In the genomic region with DNA sequence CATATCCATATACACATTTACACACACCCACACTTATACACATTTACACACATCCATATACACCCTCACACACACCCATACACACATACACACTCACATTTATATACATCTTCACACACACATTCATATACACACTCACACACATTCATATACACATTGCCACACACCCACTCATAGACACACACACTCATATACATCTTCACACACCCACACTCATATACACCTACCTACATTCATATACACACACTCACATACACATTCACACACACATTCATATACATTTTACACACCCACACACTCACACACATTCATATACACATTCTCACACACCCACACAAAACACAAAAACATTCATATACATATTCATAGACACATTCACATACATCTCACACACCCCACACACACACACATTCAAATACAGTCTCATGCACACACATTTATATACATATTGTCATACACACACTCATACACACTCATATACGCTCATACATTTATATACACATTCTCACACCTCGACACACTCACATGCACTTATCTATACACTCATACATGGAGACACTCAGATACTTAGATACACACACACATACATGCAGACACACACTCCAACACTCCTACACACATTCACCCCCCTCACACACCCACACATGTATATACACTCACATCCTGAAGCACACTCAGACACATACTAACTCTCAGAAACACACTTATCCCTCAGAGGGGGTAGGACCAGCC, we compare ENCODE assay signal across 23 cellular contexts.
"Had no signal": no experiment of that assay in that cellular context is flagged by ENCODE, and none has a peak within 500 bp of the region (broad histone marks: within the 10 kb centered on the region; RNA-seq: fewer than 3 reads in every experiment).

No MANE protein-coding gene starts in this region.

- ATAC-seq: activated CD4-positive, CD25-positive, alpha-beta regulatory T cell treated with anti-CD3 and anti-CD28 coated beads, Interleukin-2, amount 50 U/mL, for 24 hours; activated CD8-positive, alpha-beta memory T cell treated with anti-CD3 and anti-CD28 coated beads, Interleukin-2, amount 10 ng/mL, durations not matched to agents 7 days and 5 days; left lobe of liver; stimulated activated memory B cell treated with anti-CD40 and anti-IgM and Interleukin-4, amounts not matched to agents 10 μg/mL and 1 μg/mL and 100 μg/mL, for 72 hours had no signal

- DNase-seq: activated CD4-positive, alpha-beta memory T cell treated with anti-CD3 and anti-CD28 coated beads, Interleukin-2, amount 10 ng/mL, durations not matched to agents 7 days and 5 days; activated CD4-positive, alpha-beta T cell treated with anti-CD3 and anti-CD28 coated beads, Interleukin-2, amount 10 ng/mL, durations not matched to agents 24 days and 14 days; activated CD8-positive, alpha-beta memory T cell treated with anti-CD3 and anti-CD28 coated beads, Interleukin-2, amount 10 ng/mL, durations not matched to agents 7 days and 5 days; activated effector memory CD4-positive, alpha-beta T cell treated with anti-CD3 and anti-CD28 coated beads, Interleukin-2, amount 50 U/mL, for 16 hours; activated naive CD4-positive, alpha-beta T cell treated with anti-CD3 and anti-CD28 coated beads, Interleukin-2, amount 10 ng/mL, durations not matched to agents 7 days and 5 days; activated T-cell treated with anti-CD3 and anti-CD28 coated beads for 4 hours; amygdala; cortex of kidney; foreskin fibroblast; immature natural killer cell; stimulated activated CD4-positive, alpha-beta T cell treated with anti-CD3 and anti-CD28 coated beads, Interleukin-1b, Interleukin-23, amount 100 ng/mL, for 48 hours; stomach; trophoblast cell had no signal

- H3K36me3 ChIP-seq: neutrophil, stomach, suprapubic skin had no signal

- H3K4me3 ChIP-seq: skin epidermis, stomach, suprapubic skin had no signal

- H3K27me3 Mint-ChIP-seq: activated CD4-positive, alpha-beta T cell treated with anti-CD3 and anti-CD28 coated beads, Interleukin-2, amount 10 ng/mL, durations not matched to agents 24 days and 14 days; activated CD8-positive, alpha-beta memory T cell treated with anti-CD3 and anti-CD28 coated beads, Interleukin-2, amount 10 ng/mL, durations not matched to agents 7 days and 5 days had no signal

- H3K27ac Mint-ChIP-seq: activated CD4-positive, alpha-beta memory T cell treated with anti-CD3 and anti-CD28 coated beads, Interleukin-2, amount 10 ng/mL, durations not matched to agents 7 days and 5 days; activated CD4-positive, alpha-beta T cell treated with anti-CD3 and anti-CD28 coated beads, Interleukin-2, amount 10 ng/mL, durations not matched to agents 24 days and 14 days; activated CD8-positive, alpha-beta memory T cell treated with anti-CD3 and anti-CD28 coated beads, Interleukin-2, amount 10 ng/mL, durations not matched to agents 7 days and 5 days; activated naive CD4-positive, alpha-beta T cell treated with anti-CD3 and anti-CD28 coated beads, Interleukin-2, amount 10 ng/mL, durations not matched to agents 7 days and 5 days; immature natural killer cell; mesothelial cell of epicardium; nephron; stimulated activated memory B cell treated with anti-CD40 and anti-IgM and Interleukin-4, amounts not matched to agents 10 μg/mL and 1 μg/mL and 100 μg/mL, for 72 hours had no signal

- H3K79me2 ChIP-seq: parathyroid adenoma had no signal

- H3K9ac ChIP-seq: parathyroid adenoma had no signal

- H3K4me3 Mint-ChIP-seq: activated CD4-positive, alpha-beta memory T cell treated with anti-CD3 and anti-CD28 coated beads, Interleukin-2, amount 10 ng/mL, durations not matched to agents 7 days and 5 days; activated CD4-positive, alpha-beta T cell treated with anti-CD3 and anti-CD28 coated beads, Interleukin-2, amount 10 ng/mL, durations not matched to agents 24 days and 14 days; activated CD8-positive, alpha-beta memory T cell treated with anti-CD3 and anti-CD28 coated beads, Interleukin-2, amount 10 ng/mL, durations not matched to agents 7 days and 5 days; activated naive CD4-positive, alpha-beta T cell treated with anti-CD3 and anti-CD28 coated beads, Interleukin-2, amount 10 ng/mL, durations not matched to agents 7 days and 5 days; immature natural killer cell; mesothelial cell of epicardium; nephron; stimulated activated memory B cell treated with anti-CD40 and anti-IgM and Interleukin-4, amounts not matched to agents 10 μg/mL and 1 μg/mL and 100 μg/mL, for 72 hours had no signal

- H3K36me3 Mint-ChIP-seq: activated CD8-positive, alpha-beta memory T cell treated with anti-CD3 and anti-CD28 coated beads, Interleukin-2, amount 10 ng/mL, durations not matched to agents 7 days and 5 days; activated naive CD4-positive, alpha-beta T cell treated with anti-CD3 and anti-CD28 coated beads, Interleukin-2, amount 10 ng/mL, durations not matched to agents 7 days and 5 days; immature natural killer cell; mesothelial cell of epicardium; stimulated activated memory B cell treated with anti-CD40 and anti-IgM and Interleukin-4, amounts not matched to agents 10 μg/mL and 1 μg/mL and 100 μg/mL, for 72 hours had no signal

- H3K9me3 Mint-ChIP-seq: activated CD4-positive, alpha-beta memory T cell treated with anti-CD3 and anti-CD28 coated beads, Interleukin-2, amount 10 ng/mL, durations not matched to agents 7 days and 5 days; activated CD4-positive, alpha-beta T cell treated with anti-CD3 and anti-CD28 coated beads, Interleukin-2, amount 10 ng/mL, durations not matched to agents 24 days and 14 days; activated naive CD4-positive, alpha-beta T cell treated with anti-CD3 and anti-CD28 coated beads, Interleukin-2, amount 10 ng/mL, durations not matched to agents 7 days and 5 days; immature natural killer cell; mesothelial cell of epicardium; nephron; stimulated activated memory B cell treated with anti-CD40 and anti-IgM and Interleukin-4, amounts not matched to agents 10 μg/mL and 1 μg/mL and 100 μg/mL, for 72 hours had no signal

- H3K27ac ChIP-seq: neutrophil, parathyroid adenoma, skin epidermis, stomach, suprapubic skin, VCaP had no signal

- H3K4me1 Mint-ChIP-seq: immature natural killer cell; stimulated activated memory B cell treated with anti-CD40 and anti-IgM and Interleukin-4, amounts not matched to agents 10 μg/mL and 1 μg/mL and 100 μg/mL, for 72 hours had no signal

- H2AFZ ChIP-seq: parathyroid adenoma had no signal

- H3K9me3 ChIP-seq: neutrophil, stomach, suprapubic skin had no signal

- H3K27me3 ChIP-seq: stomach, suprapubic skin had no signal
